9 cellular contexts compared by ENCODE assay signal in genomic region chr18:63366991-63367240, GRCh38. TPM values are rescaled to one million over a fixed set of nuclear protein-coding genes. Genes with fewer than 3 reads are reported as not detected.
DNase-seq lines count a peak whose midpoint lies in the region; ATAC-seq, FAIRE-seq and TF ChIP-seq lines count a peak whose summit lies in the region.
"Had no signal": no experiment of that assay in that cellular context is flagged by ENCODE, and none has a peak within 500 bp of the region (broad histone marks: within the 10 kb centered on the region; RNA-seq: fewer than 3 reads in every experiment).

A gene with protein sequence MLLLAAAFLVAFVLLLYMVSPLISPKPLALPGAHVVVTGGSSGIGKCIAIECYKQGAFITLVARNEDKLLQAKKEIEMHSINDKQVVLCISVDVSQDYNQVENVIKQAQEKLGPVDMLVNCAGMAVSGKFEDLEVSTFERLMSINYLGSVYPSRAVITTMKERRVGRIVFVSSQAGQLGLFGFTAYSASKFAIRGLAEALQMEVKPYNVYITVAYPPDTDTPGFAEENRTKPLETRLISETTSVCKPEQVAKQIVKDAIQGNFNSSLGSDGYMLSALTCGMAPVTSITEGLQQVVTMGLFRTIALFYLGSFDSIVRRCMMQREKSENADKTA (minus strand): TSS chr18:63367206. CDS start chr18:63367118, 88 bp downstream.

- H2AFZ ChIP-seq in SK-N-SH (ENCODE audit: low read depth) (peak within 1 kb of the TSS; percentile 95), K562 (ENCODE audit: low read depth, low read length) (peak within 1 kb of the TSS; percentile 95)

- H3K4me2 ChIP-seq in SK-N-SH (peak within 1 kb of the TSS; percentile 94), K562 (ENCODE audit: insufficient read depth, low read length) (peak within 1 kb of the TSS; percentile 90)

- TF ChIP-seq EP300 in SK-N-SH (IDR thresholded peaks at IDR 0.05; ENCODE audit: borderline replicate concordance in 1 of 2, low read depth in 1 of 2, low read length in 1 of 2) (no peak), K562 (IDR thresholded peaks at IDR 0.05; ENCODE audit: low read length) (no peak)

- in situ Hi-C loops in K562 (cut with MboI) = no loop called here
- in situ Hi-C loops in GM13977 (cut with MboI; ENCODE audit: low pct_unique_long_range_greater_than_20kb, low sequenced_read_pairs, unreplicated experiment) = no loop called here

- H3K79me2 ChIP-seq in SK-N-SH (ENCODE audit: insufficient read depth) (peaks cover 48% of the 10 kb centered on the region), K562 (ENCODE audit: control insufficient read depth, insufficient read depth, low read length) (peaks cover 18% of the 10 kb centered on the region)

- peaks cover 13% of the 10 kb centered on the region for H3F3A ChIP-seq in SK-N-SH (replicated peaks; ENCODE audit: insufficient read depth)

- WGBS in SK-N-SH (ENCODE audit: low lambda C conversion rate) = 3% methylated on average over 17 of the region's 27 CpGs
- WGBS in K562 (ENCODE audit: insufficient coverage, low coverage, missing lambda C conversion rate) = no CpG with 5 or more reads among the region's 27 CpGs

- no peak for ATAC-seq in SK-N-SH treated with all-trans-retinoic acid at 6 μM for 48 hours
- ATAC-seq in K562 = no peak
- ATAC-seq in HG02798 (IDR thresholded peaks at IDR 0.05; ENCODE audit: poor library complexity, unreplicated experiment) = no peak
- ATAC-seq in HG03045 (IDR thresholded peaks at IDR 0.05; ENCODE audit: unreplicated experiment) = no peak

- H4K20me1 ChIP-seq in SK-N-SH (ENCODE audit: insufficient read depth) (peaks cover 26% of the 10 kb centered on the region), K562 (replicated peaks; ENCODE audit: control insufficient read depth, insufficient read depth, low read length) (no peaks in the 10 kb centered on the region)

- no peak for FAIRE-seq in K562 (lab: Jason Lieb, UNC)
- FAIRE-seq: A204.1 had no signal

- H3K36me3 ChIP-seq in SK-N-SH (replicated peaks in 1 of 2; ENCODE audit: control insufficient read depth in 1 of 2, insufficient read depth in 2 of 2, low read length in 1 of 2) (peaks cover 8% of the 10 kb centered on the region in 2 experiments), K562 (ENCODE audit: control insufficient read depth, insufficient read depth, low read length) (peaks cover 8% of the 10 kb centered on the region; the same call in 1 of the 3 replicates)

- no peaks in the 10 kb centered on the region for H3K9me2 ChIP-seq in SK-N-SH

- DNase-seq in SK-N-SH (no peak), K562 (ENCODE audit: extremely low read depth in 1 of 4, low spot score in 3 of 4) (no peak), GM13977 (ENCODE audit: low spot score) (no peak)

- TF ChIP-seq CTCF in SK-N-SH (IDR thresholded peaks at IDR 0.05) (no peak), K562 (IDR thresholded peaks at IDR 0.05 in 2 of 3, conservative IDR thresholded peaks at IDR 0.05 in 1 of 3; ENCODE audit: insufficient read depth in 2 of 3, low read depth in 1 of 3, low read length in 3 of 3) (no peak), subcutaneous adipose tissue (IDR thresholded peaks at IDR 0.05; ENCODE audit: low read depth) (no peak), GM13977 (IDR thresholded peaks at IDR 0.05; ENCODE audit: extremely low read depth, insufficient read depth, missing control alignments) (no peak)

- H3K9me3 ChIP-seq in SK-N-SH = no peaks in the 10 kb centered on the region
- no peaks in the 10 kb centered on the region for H3K9me3 ChIP-seq in K562 (replicated peaks; ENCODE audit: control insufficient read depth, insufficient read depth, low read depth, low read length)

- H3K9ac ChIP-seq in SK-N-SH (peak within 1 kb of the TSS; percentile 92), K562 (ENCODE audit: insufficient read depth in 1 of 2, low read depth in 2 of 2, low read length in 2 of 2) (peak within 1 kb of the TSS; percentile 74 to 95)

- H3K27me3 ChIP-seq in SK-N-SH (ENCODE audit: insufficient read depth) = no peaks in the 10 kb centered on the region
- no peaks in the 10 kb centered on the region for H3K27me3 ChIP-seq in K562 (ENCODE audit: control insufficient read depth in 2 of 2, insufficient read depth in 2 of 2, low read length in 2 of 2)
- H3K27me3 ChIP-seq in layer of hippocampus (ENCODE audit: control insufficient read depth, insufficient read depth, low read length) = no peaks in the 10 kb centered on the region

- H3K4me1 ChIP-seq in SK-N-SH (ENCODE audit: control insufficient read depth in 1 of 2, insufficient read depth in 2 of 2, low read depth in 1 of 2, low read length in 1 of 2) = peaks cover 3 to 7% of the 10 kb centered on the region in 2 experiments; a peak in 3 of 4 replicates
- peaks cover 6 to 12% of the 10 kb centered on the region in 2 experiments; a peak in 3 of 5 replicates for H3K4me1 ChIP-seq in K562 (replicated peaks in 1 of 2; ENCODE audit: control insufficient read depth in 2 of 2, insufficient read depth in 2 of 2, low read length in 2 of 2)

- no TSS peak for BruUV-seq in K562 (replicated peaks; lab: Mats Ljungman, UMichigan)

- peak within 1 kb of the TSS; percentile 77 to 93 for H3K4me3 ChIP-seq in SK-N-SH (ENCODE audit: low read depth in 2 of 2, low read length in 1 of 2)
- H3K4me3 ChIP-seq in K562 = peak within 1 kb of the TSS; percentile 79

- CTCF ChIA-PET in SK-N-SH (lab: Yijun Ruan, JAX) (interaction anchor here (2.2 to 2.3 kb wide), 2 partner anchors 27 to 43 kb away, joined by 10 to 11 read pairs; no protein-coding TSS in a partner anchor), K562 (lab: Yijun Ruan, JAX; ENCODE audit: low intra/inter-chr PET ratio) (no interaction called here)

- H3K27ac ChIP-seq in SK-N-SH (ENCODE audit: low read depth in 2 of 2, low read length in 1 of 2) (peak within 1 kb of the TSS; percentile 83 to 97), K562 (ENCODE audit: extremely low read depth, low read depth, low read length) (peak within 1 kb of the TSS; percentile 87), layer of hippocampus (ENCODE audit: low read depth, low read length) (peak within 1 kb of the TSS; percentile 90)

- POLR2A ChIA-PET in SK-N-SH (lab: Yijun Ruan, JAX) (interaction anchor here (1.0 to 1.4 kb wide), 2 partner anchors 10 to 55 kb away, joined by 3 to 8 read pairs; partner anchors contain the start of gene VPS4B), K562 (lab: Yijun Ruan, JAX) (interaction anchor here (0.6 to 1.5 kb wide), 6 partner anchors 10 to 386 kb away, joined by 3 to 5 read pairs (median 4); no protein-coding TSS in a partner anchor)

- intact Hi-C loops in K562 (cut with micrococcal nuclease) = loop anchor here (5.0 kb wide), 1 partner anchor 55 kb away; the partner anchor contains the start of gene VPS4B

- no peaks in the 10 kb centered on the region for H3K9me1 ChIP-seq in K562 (ENCODE audit: control insufficient read depth, insufficient read depth, low read length)

- no peak for TF ChIP-seq POLR2A in K562 (conservative IDR thresholded peaks at IDR 0.05)

- no peak for TF ChIP-seq RAD21 in SK-N-SH (IDR thresholded peaks at IDR 0.05; ENCODE audit: low read length)
- TF ChIP-seq RAD21 in K562 (CRISPR knock-in tag; conservative IDR thresholded peaks at IDR 0.05 in 1 of 2, IDR thresholded peaks at IDR 0.05 in 1 of 2) = no peak

TF ChIP-seq in SK-N-SH, 30 proteins besides CTCF, POLR2A, EP300 and RAD21 (continues in another document):
- TF ChIP-seq EZH2phosphoT487 (IDR thresholded peaks at IDR 0.05; ENCODE audit: borderline replicate concordance, low read depth) = no peak

TF ChIP-seq in SK-N-SH treated with all-trans-retinoic acid at 6 μM for 48 hours, 23 proteins besides CTCF, POLR2A, EP300 and RAD21 (continues in another document):
- TF ChIP-seq TCF4 (CRISPR knock-in tag; IDR thresholded peaks at IDR 0.05; ENCODE audit: borderline replicate concordance) = no peak
- no peak for TF ChIP-seq ZNF8 (CRISPR knock-in tag; IDR thresholded peaks at IDR 0.05)

TF ChIP-seq in K562, 482 proteins besides CTCF, POLR2A, EP300 and RAD21 (continues in another document):
- TF ChIP-seq, protein P1, sequence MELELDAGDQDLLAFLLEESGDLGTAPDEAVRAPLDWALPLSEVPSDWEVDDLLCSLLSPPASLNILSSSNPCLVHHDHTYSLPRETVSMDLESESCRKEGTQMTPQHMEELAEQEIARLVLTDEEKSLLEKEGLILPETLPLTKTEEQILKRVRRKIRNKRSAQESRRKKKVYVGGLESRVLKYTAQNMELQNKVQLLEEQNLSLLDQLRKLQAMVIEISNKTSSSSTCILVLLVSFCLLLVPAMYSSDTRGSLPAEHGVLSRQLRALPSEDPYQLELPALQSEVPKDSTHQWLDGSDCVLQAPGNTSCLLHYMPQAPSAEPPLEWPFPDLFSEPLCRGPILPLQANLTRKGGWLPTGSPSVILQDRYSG (tag; conservative IDR thresholded peaks at IDR 0.05; ENCODE audit: low read depth) = no peak
- peak; percentile 66 for TF ChIP-seq CHD2 (IDR thresholded peaks at IDR 0.05; ENCODE audit: low read depth, low read length)
- TF ChIP-seq PTBP1 (IDR thresholded peaks at IDR 0.05; ENCODE audit: low read depth, low read length) = no peak

RNA-seq across cellular contexts. Expression of the gene that starts here (rescaled TPM):
- polyA plus RNA-seq in SK-N-SH (2012; rRNA removed) (21.2 and 22.3 TPM in 2 replicates), K562 (2011; rRNA removed) (10.9 and 17.7 TPM in 2 replicates), K562 (2014; fragmentation: Illumina TruSeq; extraction: Trizol) (15.5 and 15.8 TPM in 2 replicates), K562 (2014; fragmentation: Nextera tagmentation; extraction: Ambion mirVana) (1 to 10 TPM; 4.0 to 5.3 TPM), K562 (2014; rRNA removed) (10.8 TPM in 2 replicates)
- polyA plus RNA-seq in SK-N-SH (2012; cell fraction: cytosol; rRNA removed) = 32.1 and 34.6 TPM in 2 replicates
- polyA plus RNA-seq in SK-N-SH (2012; cell fraction: nucleus; rRNA removed) = 18.6 and 21.6 TPM in 2 replicates
- total RNA-seq in K562 (2011; cell fraction: chromatin; rRNA removed; ENCODE audit: low replicate concordance) = 33.0 and 35.3 TPM in 2 replicates
- total RNA-seq in K562 (2011; cell fraction: nucleolus; rRNA removed) = 30.9 and 34.0 TPM in 2 replicates
- total RNA-seq in K562 (2011; cell fraction: nucleoplasm; rRNA removed) = 47.4 and 52.4 TPM in 2 replicates
- total RNA-seq in K562 (2014; rRNA removed) (11.3 and 12.4 TPM in 2 replicates), K562 (2014; rRNA removed; fragmentation: Illumina TruSeq; extraction: Trizol) (12.6 and 13.5 TPM in 2 replicates), K562 (2015; rRNA removed; fragmentation: Illumina TruSeq; extraction: Trizol) (7.3 and 8.3 TPM in 2 replicates), K562 (2021) (19.8 and 24.7 TPM in 2 replicates), subcutaneous adipose tissue (10 to 100 TPM; 56.2 to 63.7 (median 59.9) TPM)
- polyA plus RNA-seq in K562 (2011; cell fraction: cytosol; rRNA removed) = 7.5 and 11.9 TPM in 2 replicates
- 12.1 and 14.4 TPM in 2 replicates for polyA plus RNA-seq in K562 (2011; cell fraction: nucleus; rRNA removed)
- polyA plus RNA-seq in K562 (2012) = 12.4 and 17.1 TPM in 2 replicates
- polyA minus RNA-seq in K562 (2011; rRNA and poly(A)+ RNA removed) = 17.6 and 22.3 TPM in 2 replicates
- 8.9 and 16.7 TPM in 2 replicates for polyA minus RNA-seq in K562 (2011; cell fraction: cytosol; rRNA and poly(A)+ RNA removed)
- 10.0 and 13.8 TPM in 2 replicates for polyA minus RNA-seq in K562 (2011; cell fraction: nucleus; rRNA and poly(A)+ RNA removed)

Comparison
In these comparisons a context has a peak if more than half of its experiments do, and no peak if none do; other contexts are left out.
1. Of the 27 proteins assayed by ChIP-seq in both K562 and SK-N-SH: peak only in K562: CHD2 and TAF1; only in SK-N-SH: MAX and MXI1; in both: none; in neither: 23.